Comparison of ENCODE assay signal across 8 cellular contexts in genomic region chr4:20418865-20419451, GRCh38.
A peak's percentile ranks its signal among the peaks of the same experiment; 100 is the strongest.
DNase-seq lines count a peak whose midpoint lies in the region; ATAC-seq and TF ChIP-seq lines count a peak whose summit lies in the region.

No MANE protein-coding gene starts in this region.

- peak; percentile 25 for TF ChIP-seq CTCF in endothelial cell (IDR thresholded peaks at IDR 0.05; ENCODE audit: unreplicated experiment)

- no peak overlapping the region for H3K4me3 Mint-ChIP-seq in endothelial cell (ENCODE audit: unreplicated experiment)
- H3K4me3 Mint-ChIP-seq in naive B cell, result peak overlapping the region in 6 of 8 donors; percentile 11 to 61 (median 52)

- ATAC-seq in GM21423 (IDR thresholded peaks at IDR 0.05; ENCODE audit: unreplicated experiment), result peak; percentile 98
- ATAC-seq in naive B cell (ENCODE audit: low read depth in 2 of 2), result peak; percentile 63 to 73

- H3K36me3 Mint-ChIP-seq in endothelial cell (ENCODE audit: low read depth, unreplicated experiment), result no peaks in the 10 kb centered on the region
- no peaks in the 10 kb centered on the region for H3K36me3 Mint-ChIP-seq in naive B cell

- no peaks in the 10 kb centered on the region for H3K27me3 Mint-ChIP-seq in endothelial cell (ENCODE audit: unreplicated experiment)
- H3K27me3 Mint-ChIP-seq in naive B cell, result peaks cover 0 to 17% (median 4%) of the 10 kb centered on the region in 3 donors

- DNase-seq in NCI-H510A treated with DMSO at 0.1 percent for 48 hours (lab: John Stamatoyannopoulos, UW) (peak; percentile 28), NCI-H510A (lab: John Stamatoyannopoulos, UW) (no peak), HPDE6-E6E7 (ENCODE audit: extremely low spot score) (peak; percentile 32), SK-N-DZ (ENCODE audit: low spot score) (peak; percentile 20), endothelial cell (ENCODE audit: low spot score) (no peak), naive B cell (peak; percentile 15)
- no peak for DNase-seq in stimulated activated CD4-positive, alpha-beta T cell treated with anti-CD3 and anti-CD28 coated beads, Interleukin-1b, Interleukin-23, amount 100 ng/mL, for 48 hours

- no peak overlapping the region for H3K27ac Mint-ChIP-seq in endothelial cell (ENCODE audit: unreplicated experiment)
- H3K27ac Mint-ChIP-seq in naive B cell, result no peak overlapping the region

- H3K4me1 Mint-ChIP-seq in endothelial cell (ENCODE audit: unreplicated experiment) (no peaks in the 10 kb centered on the region), naive B cell (peaks cover 3 to 6% (median 6%) of the 10 kb centered on the region in 3 donors)

- H3K9me3 Mint-ChIP-seq in endothelial cell (ENCODE audit: unreplicated experiment), result no peaks in the 10 kb centered on the region
- H3K9me3 Mint-ChIP-seq in naive B cell, result peaks cover 0 to 2% (median 0%) of the 10 kb centered on the region in 7 donors

Comparison
In these comparisons a context has a peak if more than half of its experiments do, and no peak if none do; other contexts are left out.
1. DNase-seq: peak in NCI-H510A treated with DMSO at 0.1 percent for 48 hours (single experiment), HPDE6-E6E7 (single experiment), SK-N-DZ (single experiment) and naive B cell (single experiment); none in NCI-H510A (single experiment), endothelial cell (single experiment) and stimulated activated CD4-positive, alpha-beta T cell treated with anti-CD3 and anti-CD28 coated beads, Interleukin-1b, Interleukin-23, amount 100 ng/mL, for 48 hours (single experiment).